Comparison of ENCODE assay signal across 25 cellular contexts in genomic region chr20:48026981-48027592, GRCh38.
DNase-seq lines count a peak whose midpoint lies in the region; ATAC-seq and TF ChIP-seq lines count a peak whose summit lies in the region.
"Had no signal": no experiment of that assay in that cellular context is flagged by ENCODE, and none has a peak within 500 bp of the region (broad histone marks: within the 10 kb centered on the region; RNA-seq: fewer than 3 reads in every experiment).

No MANE protein-coding gene starts in this region.

- H3K27ac ChIP-seq in coronary artery, result no peak overlapping the region
- H3K27ac ChIP-seq: BLaER1 treated with 17β-estradiol and CSF1 and Interleukin-3, amounts not matched to agents 10 nM and 100 nM; heart right ventricle had no signal

- intact Hi-C loops in left cardiac atrium (cut with DNase I), result no loop called here

- peak; percentile 56 for DNase-seq in GM12865 (ENCODE audit: low read depth)
- peak; percentile 80 for DNase-seq in NCI-H345 (lab: John Stamatoyannopoulos, UW)
- peak; percentile 55 for DNase-seq in coronary artery (ENCODE audit: low spot score)
- DNase-seq in activated naive CD4-positive, alpha-beta T cell treated with anti-CD3 and anti-CD28 coated beads, Interleukin-2, amount 10 ng/mL, durations not matched to agents 7 days and 5 days, result no peak
- DNase-seq in stimulated activated naive CD4-positive, alpha-beta T cell (lab: John Stamatoyannopoulos, UW), result no peak
- DNase-seq in left cardiac atrium, result no peak
- DNase-seq: activated CD4-positive, alpha-beta memory T cell treated with anti-CD3 and anti-CD28 coated beads, Interleukin-2, amount 10 ng/mL, durations not matched to agents 7 days and 5 days; activated effector memory CD4-positive, alpha-beta T cell treated with anti-CD3 and anti-CD28 coated beads, Interleukin-2, amount 50 U/mL, for 16 hours; activated naive CD8-positive, alpha-beta T cell treated with anti-CD3 and anti-CD28 coated beads, Interleukin-2, amount 50 U/mL, for 24 hours; COR-L47; effector CD4-positive, alpha-beta T cell; foreskin fibroblast; heart right ventricle; mammary epithelial cell; NCI-H1436; NCI-H774; nucleus accumbens; PC-3; SIG-M5; stimulated activated CD4-positive, alpha-beta T cell treated with anti-CD3 and anti-CD28 coated beads, Interleukin-1b, Interleukin-23, amount 100 ng/mL, for 48 hours; substantia nigra had no signal

- H3K27me3 Mint-ChIP-seq in stimulated activated memory B cell treated with anti-CD40 and anti-IgM and Interleukin-4, amounts not matched to agents 10 μg/mL and 1 μg/mL and 100 μg/mL, for 72 hours, result peaks cover 9% of the 10 kb centered on the region
- H3K27me3 Mint-ChIP-seq in activated naive CD4-positive, alpha-beta T cell treated with anti-CD3 and anti-CD28 coated beads, Interleukin-2, amount 10 ng/mL, durations not matched to agents 7 days and 5 days, result peaks cover 14% of the 10 kb centered on the region

- H3K4me3 Mint-ChIP-seq in stimulated activated memory B cell treated with anti-CD40 and anti-IgM and Interleukin-4, amounts not matched to agents 10 μg/mL and 1 μg/mL and 100 μg/mL, for 72 hours, result no peak overlapping the region
- no peak overlapping the region for H3K4me3 Mint-ChIP-seq in activated naive CD4-positive, alpha-beta T cell treated with anti-CD3 and anti-CD28 coated beads, Interleukin-2, amount 10 ng/mL, durations not matched to agents 7 days and 5 days
- H3K4me3 Mint-ChIP-seq: activated CD4-positive, alpha-beta memory T cell treated with anti-CD3 and anti-CD28 coated beads, Interleukin-2, amount 10 ng/mL, durations not matched to agents 7 days and 5 days; activated naive CD8-positive, alpha-beta T cell treated with anti-CD3 and anti-CD28 coated beads, Interleukin-2, amount 50 U/mL, for 24 hours; brain had no signal

- peaks cover 5% of the 10 kb centered on the region for H3K36me3 Mint-ChIP-seq in stimulated activated memory B cell treated with anti-CD40 and anti-IgM and Interleukin-4, amounts not matched to agents 10 μg/mL and 1 μg/mL and 100 μg/mL, for 72 hours
- H3K36me3 Mint-ChIP-seq in activated naive CD4-positive, alpha-beta T cell treated with anti-CD3 and anti-CD28 coated beads, Interleukin-2, amount 10 ng/mL, durations not matched to agents 7 days and 5 days, result no peaks in the 10 kb centered on the region
- H3K36me3 Mint-ChIP-seq: brain had no signal

- peak; percentile 41 for ATAC-seq in stimulated activated memory B cell treated with anti-CD40 and anti-IgM and Interleukin-4, amounts not matched to agents 10 μg/mL and 1 μg/mL and 100 μg/mL, for 72 hours
- no peak for ATAC-seq in left cardiac atrium
- ATAC-seq: activated naive CD8-positive, alpha-beta T cell treated with anti-CD3 and anti-CD28 coated beads, Interleukin-2, amount 50 U/mL, for 24 hours; heart right ventricle; PC-3 had no signal

- H3K9me3 Mint-ChIP-seq in stimulated activated memory B cell treated with anti-CD40 and anti-IgM and Interleukin-4, amounts not matched to agents 10 μg/mL and 1 μg/mL and 100 μg/mL, for 72 hours, result peaks cover 2% of the 10 kb centered on the region
- no peaks in the 10 kb centered on the region for H3K9me3 Mint-ChIP-seq in activated naive CD4-positive, alpha-beta T cell treated with anti-CD3 and anti-CD28 coated beads, Interleukin-2, amount 10 ng/mL, durations not matched to agents 7 days and 5 days
- H3K9me3 Mint-ChIP-seq: activated CD4-positive, alpha-beta memory T cell treated with anti-CD3 and anti-CD28 coated beads, Interleukin-2, amount 10 ng/mL, durations not matched to agents 7 days and 5 days; activated naive CD8-positive, alpha-beta T cell treated with anti-CD3 and anti-CD28 coated beads, Interleukin-2, amount 50 U/mL, for 24 hours had no signal

- TF ChIP-seq CTCF in GM12865 (IDR thresholded peaks at IDR 0.05; ENCODE audit: insufficient read depth, low read depth, low read length, missing control alignments) (no peak), coronary artery (IDR thresholded peaks at IDR 0.05) (no peak)

- CTCF ChIA-PET in activated naive CD4-positive, alpha-beta T cell treated with anti-CD3 and anti-CD28 coated beads, Interleukin-2, amount 10 ng/mL, durations not matched to agents 7 days and 5 days (lab: Charles Lee), result no interaction called here

- H3K27ac Mint-ChIP-seq in stimulated activated memory B cell treated with anti-CD40 and anti-IgM and Interleukin-4, amounts not matched to agents 10 μg/mL and 1 μg/mL and 100 μg/mL, for 72 hours, result no peak overlapping the region
- H3K27ac Mint-ChIP-seq in activated naive CD4-positive, alpha-beta T cell treated with anti-CD3 and anti-CD28 coated beads, Interleukin-2, amount 10 ng/mL, durations not matched to agents 7 days and 5 days, result no peak overlapping the region
- H3K27ac Mint-ChIP-seq: activated CD4-positive, alpha-beta memory T cell treated with anti-CD3 and anti-CD28 coated beads, Interleukin-2, amount 10 ng/mL, durations not matched to agents 7 days and 5 days; activated naive CD8-positive, alpha-beta T cell treated with anti-CD3 and anti-CD28 coated beads, Interleukin-2, amount 50 U/mL, for 24 hours had no signal

- no peak overlapping the region for H3K4me3 ChIP-seq in GM12865 (ENCODE audit: low read depth, low read length)
- H3K4me3 ChIP-seq in coronary artery, result no peak overlapping the region
- H3K4me3 ChIP-seq: BLaER1 treated with 17β-estradiol and CSF1 and Interleukin-3, amounts not matched to agents 10 nM and 100 nM; heart right ventricle; skin epidermis had no signal

- H3K4me1 Mint-ChIP-seq in stimulated activated memory B cell treated with anti-CD40 and anti-IgM and Interleukin-4, amounts not matched to agents 10 μg/mL and 1 μg/mL and 100 μg/mL, for 72 hours, result peaks cover 5% of the 10 kb centered on the region
- H3K4me1 Mint-ChIP-seq in activated naive CD4-positive, alpha-beta T cell treated with anti-CD3 and anti-CD28 coated beads, Interleukin-2, amount 10 ng/mL, durations not matched to agents 7 days and 5 days, result no peaks in the 10 kb centered on the region
- H3K4me1 Mint-ChIP-seq: activated CD4-positive, alpha-beta memory T cell treated with anti-CD3 and anti-CD28 coated beads, Interleukin-2, amount 10 ng/mL, durations not matched to agents 7 days and 5 days; activated naive CD8-positive, alpha-beta T cell treated with anti-CD3 and anti-CD28 coated beads, Interleukin-2, amount 50 U/mL, for 24 hours had no signal

Comparison
In these comparisons a context has a peak if more than half of its experiments do, and no peak if none do; other contexts are left out.
1. DNase-seq: peak in GM12865 (single experiment), NCI-H345 (single experiment) and coronary artery (single experiment); none in activated naive CD4-positive, alpha-beta T cell treated with anti-CD3 and anti-CD28 coated beads, Interleukin-2, amount 10 ng/mL, durations not matched to agents 7 days and 5 days (single experiment), stimulated activated naive CD4-positive, alpha-beta T cell (0 of 6) and left cardiac atrium (single experiment).